Comparison of ENCODE assay signal across 9 cellular contexts in genomic region chr6:33273129-33273923, GRCh38. TPM values are rescaled to one million over a fixed set of nuclear protein-coding genes. Genes with fewer than 3 reads are reported as not detected.
DNase-seq lines count a peak whose midpoint lies in the region; ATAC-seq, FAIRE-seq and TF ChIP-seq lines count a peak whose summit lies in the region.
"Had no signal": no experiment of that assay in that cellular context is flagged by ENCODE, and none has a peak within 500 bp of the region (broad histone marks: within the 10 kb centered on the region; RNA-seq: fewer than 3 reads in every experiment).

No MANE protein-coding gene starts in this region.

- no peak overlapping the region for H4K5ac ChIP-seq in IMR-90 (ENCODE audit: low read depth, low read length)

- peaks cover 9% of the 10 kb centered on the region for H3K9me1 ChIP-seq in IMR-90 (ENCODE audit: insufficient read depth, low read length)

- H4K91ac ChIP-seq in IMR-90 (ENCODE audit: insufficient read depth, low read depth, low read length) = no peak overlapping the region

- no peak for TF ChIP-seq RAD21 in IMR-90 (IDR thresholded peaks at IDR 0.05; ENCODE audit: low read length)

- peaks cover 28 to 65% of the 10 kb centered on the region in 2 experiments for H3K79me1 ChIP-seq in IMR-90 (ENCODE audit: low read depth in 1 of 2, low read length in 2 of 2)

- dilution Hi-C loops in IMR-90 (cut with HindIII; ENCODE audit: low sequenced_read_pairs, unreplicated experiment) = no loop called here

- peak overlapping the region; percentile 92 for H3K4me3 ChIP-seq in BE2C (ENCODE audit: low read depth, low read length)
- peak overlapping the region; percentile 71 for H3K4me3 ChIP-seq in IMR-90 (ENCODE audit: insufficient read depth, low read depth, low read length)
- H3K4me3 ChIP-seq in bronchial epithelial cell (ENCODE audit: low read depth, low read length) = peak overlapping the region; percentile 81
- H3K4me3 ChIP-seq in muscle layer of duodenum (ENCODE audit: low read depth in 1 of 2, low read length in 2 of 2) = peak overlapping the region; percentile 87 to 100
- H3K4me3 ChIP-seq in mucosa of descending colon = no peak overlapping the region

- intact Hi-C loops in IMR-90 (cut with micrococcal nuclease) = no loop called here
- intact Hi-C loops in mucosa of descending colon (cut with DNase I, micrococcal nuclease) = no loop called here

- no peak for FAIRE-seq in bronchial epithelial cell (lab: Jason Lieb, UNC)

- peak overlapping the region; percentile 95; the same call in 1 of the 2 replicates for H3K14ac ChIP-seq in IMR-90 (replicated peaks; ENCODE audit: low read depth, low read length)

- in situ Hi-C loops in IMR-90 (cut with MboI; ENCODE audit: low sequenced_read_pairs) = no loop called here

- peak overlapping the region; percentile 95; the same call in 1 of the 2 replicates for H3K9ac ChIP-seq in IMR-90 (ENCODE audit: low read depth, low read length)

- CTCF ChIA-PET in IMR-90 (lab: Yijun Ruan, JAX) = no interaction called here

- 0 out of 2 replicates have a peak overlapping the region, but pooled peaks have one; percentile 88 for H3K56ac ChIP-seq in IMR-90 (ENCODE audit: extremely low read depth, insufficient read depth, low read length)

- H3K9me3 ChIP-seq in BE2C (no peaks in the 10 kb centered on the region), IMR-90 (ENCODE audit: control insufficient read depth, insufficient read depth, low read length) (no peaks in the 10 kb centered on the region), muscle layer of duodenum (ENCODE audit: control insufficient read depth in 1 of 2, low read length in 2 of 2) (no peaks in the 10 kb centered on the region), mucosa of descending colon (no peaks in the 10 kb centered on the region)

- H3K4me1 ChIP-seq in BE2C = no peaks in the 10 kb centered on the region
- peaks cover 14% of the 10 kb centered on the region for H3K4me1 ChIP-seq in IMR-90 (ENCODE audit: control insufficient read depth, insufficient read depth, low read length)
- H3K4me1 ChIP-seq in muscle layer of duodenum (ENCODE audit: control insufficient read depth in 1 of 2, insufficient read depth in 2 of 2, low read length in 2 of 2) = peaks cover 16 to 70% of the 10 kb centered on the region in 2 donors
- H3K4me1 ChIP-seq in mucosa of descending colon (ENCODE audit: low read depth) = peaks cover 53% of the 10 kb centered on the region

- 0 out of 2 replicates have a peak overlapping the region, but pooled peaks have one; percentile 29 for H2AK5ac ChIP-seq in IMR-90 (ENCODE audit: low read depth, low read length)

- no peak overlapping the region for H2BK20ac ChIP-seq in IMR-90 (ENCODE audit: low read depth, low read length)

- no peak for TF ChIP-seq POLR2A in IMR-90 (IDR thresholded peaks at IDR 0.05; ENCODE audit: low read depth, low read length)

- peak overlapping the region; percentile 84 for H3K4me2 ChIP-seq in IMR-90 (ENCODE audit: low read depth, low read length)

- no peak overlapping the region for H4K8ac ChIP-seq in IMR-90 (ENCODE audit: low read depth in 2 of 2, low read length in 2 of 2)

- ATAC-seq in IMR-90 (ENCODE audit: low read depth) (no peak), mucosa of descending colon (no peak), HG02623 (IDR thresholded peaks at IDR 0.05; ENCODE audit: unreplicated experiment) (no peak)

- H3K23ac ChIP-seq in IMR-90 (ENCODE audit: low read depth, low read length) = peak overlapping the region; percentile 86; the same call in 1 of the 2 replicates

- POLR2A ChIA-PET in IMR-90 (lab: Charles Lee; ENCODE audit: unreplicated experiment) = no interaction called here

- TF ChIP-seq CTCF in BE2C (IDR thresholded peaks at IDR 0.05; ENCODE audit: low read depth, low read length) (no peak), IMR-90 (conservative IDR thresholded peaks at IDR 0.05; ENCODE audit: low read depth, low read length) (no peak), bronchial epithelial cell (IDR thresholded peaks at IDR 0.05; ENCODE audit: insufficient read depth, low read length, severe bottlenecking) (no peak), mucosa of descending colon (IDR thresholded peaks at IDR 0.05) (no peak)

- no CpG with 5 or more reads among the region's 11 CpGs for WGBS in IMR-90 (ENCODE audit: extremely low coverage in 2 of 2, insufficient read length in 1 of 2), 2 experiments

- H3K27ac ChIP-seq in IMR-90 (ENCODE audit: insufficient read depth, low read length) (no peak overlapping the region), muscle layer of duodenum (ENCODE audit: low read length) (peak overlapping the region; percentile 99)

- no peak overlapping the region for H3K18ac ChIP-seq in IMR-90 (ENCODE audit: low read depth, low read length)

- BruUV-seq in IMR-90 (replicated peaks; lab: Mats Ljungman, UMichigan) = no TSS peak

- H2BK15ac ChIP-seq in IMR-90 (ENCODE audit: low read depth, low read length) = no peak overlapping the region

- no peak overlapping the region for H2AK9ac ChIP-seq in IMR-90 (replicated peaks; ENCODE audit: low read depth, low read length, poor library complexity)

- no peak overlapping the region for H2BK5ac ChIP-seq in IMR-90 (ENCODE audit: low read depth, low read length, poor library complexity, severe bottlenecking)

- DNase-seq in BE2C (no peak), IMR-90 (no peak), bronchial epithelial cell (ENCODE audit: low read depth) (no peak), mucosa of descending colon (no peak), RPMI8226 (no peak), NCI-H526 treated with DMSO at 0.1 percent for 48 hours (lab: John Stamatoyannopoulos, UW) (no peak)
- DNase-seq: central memory CD4-positive, alpha-beta T cell had no signal

- H4K20me1 ChIP-seq in IMR-90 (ENCODE audit: insufficient read depth, low read length) = peaks cover 64% of the 10 kb centered on the region

- no peak overlapping the region for H2AFZ ChIP-seq in IMR-90 (replicated peaks; ENCODE audit: low read length, poor library complexity)

- no peak overlapping the region for H2BK120ac ChIP-seq in IMR-90 (ENCODE audit: low read depth, low read length)

- peaks cover 59% of the 10 kb centered on the region for H3K36me3 ChIP-seq in BE2C
- peaks cover 49% of the 10 kb centered on the region for H3K36me3 ChIP-seq in IMR-90 (ENCODE audit: control insufficient read depth, insufficient read depth, low read length)
- peaks cover 35% of the 10 kb centered on the region for H3K36me3 ChIP-seq in bronchial epithelial cell (ENCODE audit: control insufficient read depth, insufficient read depth, low read length)
- H3K36me3 ChIP-seq in muscle layer of duodenum (ENCODE audit: control insufficient read depth in 1 of 2, insufficient read depth in 2 of 2, low read length in 2 of 2) = peaks cover 32 to 39% of the 10 kb centered on the region in 2 donors
- no peaks in the 10 kb centered on the region for H3K36me3 ChIP-seq in mucosa of descending colon (ENCODE audit: low read depth)

- no peaks in the 10 kb centered on the region for H3K27me3 ChIP-seq in BE2C
- no peaks in the 10 kb centered on the region for H3K27me3 ChIP-seq in IMR-90 (ENCODE audit: control insufficient read depth, insufficient read depth, low read length)
- H3K27me3 ChIP-seq in bronchial epithelial cell (ENCODE audit: control insufficient read depth, insufficient read depth, low read length) = no peaks in the 10 kb centered on the region
- H3K27me3 ChIP-seq in muscle layer of duodenum (ENCODE audit: low read depth, low read length) = no peaks in the 10 kb centered on the region

- 0 out of 2 replicates have a peak overlapping the region, but pooled peaks have one; percentile 11 for H3K4ac ChIP-seq in IMR-90 (ENCODE audit: low read depth, low read length)

TF ChIP-seq in IMR-90, 13 proteins besides CTCF, POLR2A, EP300 and RAD21 (continues in another document):
- TF ChIP-seq RFX5 (IDR thresholded peaks at IDR 0.05; ENCODE audit: low read depth, low read length) (no peak), BHLHE40 (IDR thresholded peaks at IDR 0.05; ENCODE audit: low read depth, low read length) (no peak), MAFK (IDR thresholded peaks at IDR 0.05; ENCODE audit: low read depth, low read length) (no peak)

RNA-seq across cellular contexts. Expression of gene RPS18, which starts 1.5 kb away (rescaled TPM):
- polyA plus RNA-seq in BE2C (2012; ENCODE audit: insufficient read depth, insufficient read length, low read depth) = 2,424 TPM
- total RNA-seq in IMR-90 (2012; rRNA removed) (6,097 and 6,577 TPM in 2 replicates), bronchial epithelial cell (9,289 and 12,112 TPM in 2 replicates), mucosa of descending colon (1,000 to 10,000 TPM; 1,579 to 1,936 (median 1,680) TPM)
- polyA plus RNA-seq in IMR-90 (2012; rRNA removed) = 8,417 and 8,876 TPM in 2 replicates
- 5,094 and 5,254 TPM in 2 replicates for polyA plus RNA-seq in IMR-90 (2012; cell fraction: cytosol; rRNA removed)
- polyA plus RNA-seq in IMR-90 (2012; cell fraction: nucleus; rRNA removed; ENCODE audit: low replicate concordance) = 1,045 and 3,302 TPM in 2 replicates

RNA-seq across cellular contexts. Expression of gene VPS52, which starts 1.6 kb away (rescaled TPM):
- polyA plus RNA-seq in BE2C (2012; ENCODE audit: insufficient read depth, insufficient read length, low read depth) = 64.9 TPM
- total RNA-seq in IMR-90 (2012; rRNA removed) (26.4 and 29.8 TPM in 2 replicates), bronchial epithelial cell (22.1 and 32.5 TPM in 2 replicates), mucosa of descending colon (10 to 100 TPM; 58.2 to 82.6 (median 72.7) TPM)
- 54.6 and 57.8 TPM in 2 replicates for polyA plus RNA-seq in IMR-90 (2012; rRNA removed)
- 20.9 and 36.7 TPM in 2 replicates for polyA plus RNA-seq in IMR-90 (2012; cell fraction: cytosol; rRNA removed)
- 189 and 280 TPM in 2 replicates for polyA plus RNA-seq in IMR-90 (2012; cell fraction: nucleus; rRNA removed; ENCODE audit: low replicate concordance)

RNA-seq across cellular contexts. Expression of gene B3GALT4, which starts 3.6 kb away (rescaled TPM):
- 1.3 TPM for polyA plus RNA-seq in BE2C (2012; ENCODE audit: insufficient read depth, insufficient read length, low read depth)
- total RNA-seq in IMR-90 (2012; rRNA removed) (0.72 and 0.83 TPM in 2 replicates), bronchial epithelial cell (3.9 and 16.9 TPM in 2 replicates), mucosa of descending colon (10 to 100 TPM; 21.6 to 41.7 (median 24.2) TPM)
- 0.49 and 0.70 TPM in 2 replicates for polyA plus RNA-seq in IMR-90 (2012; rRNA removed)
- 0.90 and 1.5 TPM in 2 replicates for polyA plus RNA-seq in IMR-90 (2012; cell fraction: cytosol; rRNA removed)
- 0.18 and 0.47 TPM in 2 replicates for polyA plus RNA-seq in IMR-90 (2012; cell fraction: nucleus; rRNA removed; ENCODE audit: low replicate concordance)

RNA-seq across cellular contexts. Expression of gene WDR46, which starts 15.7 kb away (rescaled TPM):
- 108 TPM for polyA plus RNA-seq in BE2C (2012; ENCODE audit: insufficient read depth, insufficient read length, low read depth)
- 68.9 and 73.8 TPM in 2 replicates for total RNA-seq in IMR-90 (2012; rRNA removed)
- polyA plus RNA-seq in IMR-90 (2012; rRNA removed) = 81.6 and 88.0 TPM in 2 replicates
- 44.6 and 48.8 TPM in 2 replicates for polyA plus RNA-seq in IMR-90 (2012; cell fraction: cytosol; rRNA removed)
- 196 and 239 TPM in 2 replicates for polyA plus RNA-seq in IMR-90 (2012; cell fraction: nucleus; rRNA removed; ENCODE audit: low replicate concordance)
- 59.5 and 132 TPM in 2 replicates for total RNA-seq in bronchial epithelial cell
- 10 to 100 TPM; 25.5 to 37.9 (median 30.9) TPM for total RNA-seq in mucosa of descending colon

RNA-seq across cellular contexts. Expression of gene PFDN6, which starts 16.1 kb away (rescaled TPM):
- 110 TPM for polyA plus RNA-seq in BE2C (2012; ENCODE audit: insufficient read depth, insufficient read length, low read depth)
- total RNA-seq in IMR-90 (2012; rRNA removed) (24.4 and 41.7 TPM in 2 replicates), bronchial epithelial cell (61.7 and 64.5 TPM in 2 replicates), mucosa of descending colon (10 to 100 TPM; 37.9 to 50.1 (median 40.2) TPM)
- polyA plus RNA-seq in IMR-90 (2012; rRNA removed) = 76.5 and 92.1 TPM in 2 replicates
- polyA plus RNA-seq in IMR-90 (2012; cell fraction: cytosol; rRNA removed) = 14.6 and 24.2 TPM in 2 replicates
- 12.9 and 43.5 TPM in 2 replicates for polyA plus RNA-seq in IMR-90 (2012; cell fraction: nucleus; rRNA removed; ENCODE audit: low replicate concordance)
